Comparison of ENCODE assay signal across 16 cellular contexts in genomic region chr7:20270371-20270770, GRCh38. TPM values are rescaled to one million over a fixed set of nuclear protein-coding genes. Genes with fewer than 3 reads are reported as not detected.
"Had no signal": no experiment of that assay in that cellular context is flagged by ENCODE, and none has a peak within 500 bp of the region (broad histone marks: within the 10 kb centered on the region; RNA-seq: fewer than 3 reads in every experiment).

No MANE protein-coding gene starts in this region.

- H3K27me3 ChIP-seq: foreskin keratinocyte, spleen, suprapubic skin, upper lobe of left lung had no signal

- H3K27ac ChIP-seq: foreskin keratinocyte, psoas muscle, spleen, suprapubic skin, upper lobe of left lung had no signal

- ATAC-seq: activated naive CD4-positive, alpha-beta T cell treated with anti-CD3 and anti-CD28 coated beads, Interleukin-2, amount 50 U/mL, for 72 hours; activated T-cell treated with anti-CD3 and anti-CD28 coated beads, Interleukin-2, amount 50 U/mL, for 72 hours; psoas muscle; sciatic nerve had no signal

- H3K4me1 ChIP-seq: foreskin keratinocyte, psoas muscle, spleen, suprapubic skin, upper lobe of left lung had no signal

- DNase-seq: activated CD4-positive, alpha-beta T cell treated with anti-CD3 and anti-CD28 coated beads, Interleukin-2, amount 10 ng/mL, durations not matched to agents 7 days and 5 days; activated CD4-positive, CD25-positive, alpha-beta regulatory T cell; activated CD8-positive, alpha-beta memory T cell treated with anti-CD3 and anti-CD28 coated beads, Interleukin-2, amount 50 U/mL, for 48 hours; activated gamma-delta T cell; activated T-cell treated with anti-CD3 and anti-CD28 coated beads, Interleukin-2, amount 50 U/mL, for 72 hours; effector memory CD4-positive, alpha-beta T cell; immature natural killer cell; midbrain; psoas muscle; spleen; upper lobe of left lung had no signal

- H3K9me3 ChIP-seq: psoas muscle, spleen, suprapubic skin, upper lobe of left lung had no signal

- H3K36me3 ChIP-seq: spleen, suprapubic skin, upper lobe of left lung had no signal

- H3K4me3 ChIP-seq: lung, psoas muscle, spleen, suprapubic skin, upper lobe of left lung had no signal

RNA-seq across cellular contexts. Expression of gene MACC1, which starts 53.2 kb away (rescaled TPM):
- total RNA-seq: activated naive CD4-positive, alpha-beta T cell treated with anti-CD3 and anti-CD28 coated beads, Interleukin-2, amount 50 U/mL, for 72 hours had no signal
